ENCODE assay signal across 8 cellular contexts in genomic region chr16:31105677-31106213, GRCh38. TPM values are rescaled to one million over a fixed set of nuclear protein-coding genes. Genes with fewer than 3 reads are reported as not detected.
A peak's percentile ranks its signal among the peaks of the same experiment; 100 is the strongest.
DNase-seq lines count a peak whose midpoint lies in the region; ATAC-seq and TF ChIP-seq lines count a peak whose summit lies in the region.

No MANE protein-coding gene starts in this region.

- H3K9me2 ChIP-seq in DOHH2 (replicated peaks; ENCODE audit: control insufficient read depth, low read length), result no peaks in the 10 kb centered on the region
- no peaks in the 10 kb centered on the region for H3K9me2 ChIP-seq in PC-9 (ENCODE audit: insufficient read depth)

- H2AFZ ChIP-seq in PC-9, result peak overlapping the region; percentile 75

- CTCF ChIA-PET in PC-9 (lab: Charles Lee), result no interaction called here

- no TSS peak for BruUV-seq in PC-9 (replicated peaks; lab: Mats Ljungman, UMichigan)

- DNase-seq in PC-9 (peak; percentile 47 to 93), fibroblast of peridontal ligament (ENCODE audit: extremely low read depth) (peak; percentile 47), nucleus accumbens (lab: John Stamatoyannopoulos, UW) (peak in 46 of 56 donors; percentile 13 to 83 (median 56)), NCI-H128 (lab: John Stamatoyannopoulos, UW; ENCODE audit: unreplicated experiment) (no peak)
- peak; percentile 77 for DNase-seq in activated T-cell treated with anti-CD3 and anti-CD28 coated beads, Interleukin-2, amount 50 U/mL, for 4 hours

- H4K20me1 ChIP-seq in DOHH2 (ENCODE audit: control insufficient read depth, insufficient read depth, low read depth, low read length), result no peaks in the 10 kb centered on the region
- no peaks in the 10 kb centered on the region for H4K20me1 ChIP-seq in PC-9 (ENCODE audit: insufficient read depth)

- no peaks in the 10 kb centered on the region for H3K27me3 Mint-ChIP-seq in activated T-cell treated with anti-CD3 and anti-CD28 coated beads, Interleukin-2, amount 50 U/mL, for 4 hours (ENCODE audit: low read depth)

- TF ChIP-seq CTCF in DOHH2 (IDR thresholded peaks at IDR 0.05; ENCODE audit: low read depth, low read length, poor library complexity, severe bottlenecking), result peak; percentile 66
- TF ChIP-seq CTCF in PC-9 (conservative IDR thresholded peaks at IDR 0.05), result peak; percentile 87

- H3K4me3 ChIP-seq in DOHH2 (ENCODE audit: low read length) (peak overlapping the region; percentile 47), PC-9 (peak overlapping the region; percentile 38; the same call in 1 of the 2 replicates), subcutaneous abdominal adipose tissue (ENCODE audit: low read depth in 1 of 5, low read length in 5 of 5) (peak overlapping the region in 3 of 5 donors; percentile 34 to 48 (median 36))

- H3K27me3 ChIP-seq in DOHH2 (ENCODE audit: control insufficient read depth, low read length) (no peaks in the 10 kb centered on the region), PC-9 (ENCODE audit: insufficient read depth, low read depth) (no peaks in the 10 kb centered on the region), subcutaneous abdominal adipose tissue (ENCODE audit: control insufficient read depth in 5 of 5, insufficient read depth in 4 of 5, low read length in 5 of 5) (no peaks in the 10 kb centered on the region)

- H3K4me1 Mint-ChIP-seq in activated T-cell treated with anti-CD3 and anti-CD28 coated beads, Interleukin-2, amount 50 U/mL, for 4 hours (ENCODE audit: low read depth), result peaks cover 16% of the 10 kb centered on the region

- H3K4me2 ChIP-seq in DOHH2 (ENCODE audit: low read length), result peak overlapping the region; percentile 50
- H3K4me2 ChIP-seq in PC-9, result peak overlapping the region; percentile 69

- no peak overlapping the region for H3K9ac ChIP-seq in subcutaneous abdominal adipose tissue (ENCODE audit: low read length in 5 of 5)

- H3K4me1 ChIP-seq in DOHH2 (ENCODE audit: control insufficient read depth, low read length), result peaks cover 23% of the 10 kb centered on the region
- H3K4me1 ChIP-seq in PC-9 (replicated peaks; ENCODE audit: insufficient read depth), result peaks cover 15% of the 10 kb centered on the region
- H3K4me1 ChIP-seq in subcutaneous abdominal adipose tissue (ENCODE audit: control insufficient read depth in 5 of 5, insufficient read depth in 5 of 5, low read length in 5 of 5), result peaks cover 2 to 28% (median 21%) of the 10 kb centered on the region in 5 donors

- intact Hi-C loops in PC-9 (cut with micrococcal nuclease; ENCODE audit: unreplicated experiment), result loop anchor here (5.0 kb wide), 1 partner anchor 37 kb away; no protein-coding TSS in a partner anchor

- H3K27ac ChIP-seq in DOHH2 (ENCODE audit: low read depth, low read length) (no peak overlapping the region), PC-9 (no peak overlapping the region), subcutaneous abdominal adipose tissue (ENCODE audit: low read depth, low read length) (no peak overlapping the region)

- peaks cover 20% of the 10 kb centered on the region for H3K79me2 ChIP-seq in DOHH2 (ENCODE audit: control insufficient read depth, low read length)
- peaks cover 15% of the 10 kb centered on the region for H3K79me2 ChIP-seq in PC-9 (ENCODE audit: low read depth)

- POLR2A ChIA-PET in PC-9 (lab: Charles Lee; ENCODE audit: unreplicated experiment), result no interaction called here

- H3K9me3 Mint-ChIP-seq in activated T-cell treated with anti-CD3 and anti-CD28 coated beads, Interleukin-2, amount 50 U/mL, for 4 hours, result no peaks in the 10 kb centered on the region

- ATAC-seq in HG02610 (IDR thresholded peaks at IDR 0.05; ENCODE audit: unreplicated experiment), result peak; percentile 39
- ATAC-seq in activated T-cell treated with anti-CD3 and anti-CD28 coated beads, Interleukin-2, amount 50 U/mL, for 4 hours, result peak; percentile 44 to 68

- peaks cover 3% of the 10 kb centered on the region for H3K36me3 Mint-ChIP-seq in activated T-cell treated with anti-CD3 and anti-CD28 coated beads, Interleukin-2, amount 50 U/mL, for 4 hours (ENCODE audit: insufficient read depth)

- H3K36me3 ChIP-seq in DOHH2 (ENCODE audit: control insufficient read depth, low read length) (peaks cover 16% of the 10 kb centered on the region), PC-9 (ENCODE audit: low read depth) (no peaks in the 10 kb centered on the region), subcutaneous abdominal adipose tissue (ENCODE audit: control insufficient read depth in 5 of 5, insufficient read depth in 5 of 5, low read length in 5 of 5) (peaks cover 0 to 16% (median 15%) of the 10 kb centered on the region in 5 donors)

- no peaks in the 10 kb centered on the region for H3F3A ChIP-seq in DOHH2 (ENCODE audit: control insufficient read depth, insufficient read depth)
- peaks cover 31% of the 10 kb centered on the region; the same call in 1 of the 2 replicates for H3F3A ChIP-seq in PC-9 (ENCODE audit: insufficient read depth, low read depth)

- H3K4me3 Mint-ChIP-seq in activated T-cell treated with anti-CD3 and anti-CD28 coated beads, Interleukin-2, amount 50 U/mL, for 4 hours, result peak overlapping the region; percentile 21

- H3K9me3 ChIP-seq in DOHH2 (ENCODE audit: control insufficient read depth, insufficient read depth, low read length) (no peaks in the 10 kb centered on the region), PC-9 (ENCODE audit: insufficient read depth, low read depth) (no peaks in the 10 kb centered on the region), subcutaneous abdominal adipose tissue (ENCODE audit: control insufficient read depth in 5 of 5, low read length in 5 of 5) (no peaks in the 10 kb centered on the region)

RNA-seq across cellular contexts. Expression of gene BCKDK, which starts 2.4 kb away (rescaled TPM):
- 41.5 and 66.5 TPM in 2 replicates for total RNA-seq in PC-9 (2021)
- 10 to 100 TPM; 41.9 to 46.5 (median 43.2) TPM for total RNA-seq in activated T-cell treated with anti-CD3 and anti-CD28 coated beads, Interleukin-2, amount 50 U/mL, for 4 hours

RNA-seq across cellular contexts. Expression of gene VKORC1, which starts 11.1 kb away (rescaled TPM):
- 46.0 and 59.9 TPM in 2 replicates for total RNA-seq in PC-9 (2021)
- total RNA-seq in activated T-cell treated with anti-CD3 and anti-CD28 coated beads, Interleukin-2, amount 50 U/mL, for 4 hours, result 10 to 100 TPM; 62.8 to 63.8 (median 63.5) TPM

RNA-seq across cellular contexts. Expression of gene KAT8, which starts 11.7 kb away (rescaled TPM):
- 81.4 and 84.3 TPM in 2 replicates for total RNA-seq in PC-9 (2021)
- 10 to 100 TPM; 59.8 to 63.9 (median 61.9) TPM for total RNA-seq in activated T-cell treated with anti-CD3 and anti-CD28 coated beads, Interleukin-2, amount 50 U/mL, for 4 hours

RNA-seq across cellular contexts. Expression of gene PRSS53, which starts 17.0 kb away (rescaled TPM):
- total RNA-seq in PC-9 (2021), result 7.7 and 9.2 TPM in 2 replicates
- 1 to 10 TPM; 4.6 to 5.6 (median 4.9) TPM for total RNA-seq in activated T-cell treated with anti-CD3 and anti-CD28 coated beads, Interleukin-2, amount 50 U/mL, for 4 hours

RNA-seq across cellular contexts. Expression of gene PRSS8, which starts 29.8 kb away (rescaled TPM):
- total RNA-seq in PC-9 (2021), result 147 and 154 TPM in 2 replicates
- under 1 TPM; 0.11 to 0.58 (median 0.38) TPM for total RNA-seq in activated T-cell treated with anti-CD3 and anti-CD28 coated beads, Interleukin-2, amount 50 U/mL, for 4 hours
